26 cellular contexts compared by ENCODE assay signal in the genomic region with DNA sequence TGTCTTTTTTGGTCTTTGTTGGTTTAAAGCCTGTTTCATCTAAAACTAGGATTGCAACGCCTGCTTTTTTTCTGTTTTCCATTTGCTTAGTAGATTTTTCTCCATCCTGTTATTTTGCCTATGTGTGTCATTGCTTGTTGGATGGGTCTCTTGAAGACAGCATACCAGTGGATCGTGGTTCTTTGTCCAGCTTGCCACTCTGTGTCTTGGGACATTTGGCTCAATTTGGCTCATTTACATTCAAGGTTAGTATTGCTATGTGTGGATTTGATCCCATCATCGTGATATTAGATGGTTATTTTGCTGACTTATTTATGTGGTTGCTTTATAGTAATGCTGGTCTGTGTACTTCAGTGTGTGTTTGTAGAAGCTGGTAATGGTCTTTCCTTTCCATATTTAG. TPM values are rescaled to one million over a fixed set of nuclear protein-coding genes. Genes with fewer than 3 reads are reported as not detected.
"Had no signal": no experiment of that assay in that cellular context is flagged by ENCODE, and none has a peak within 500 bp of the region (broad histone marks: within the 10 kb centered on the region; RNA-seq: fewer than 3 reads in every experiment).

No MANE protein-coding gene starts in this region.

- H3K36me3 ChIP-seq: colonic mucosa had no signal

- FAIRE-seq: endothelial cell of umbilical vein, frontal cortex, islet of Langerhans, keratinocyte had no signal

- H3K4me3 ChIP-seq: colonic mucosa, esophagus muscularis mucosa, gastroesophageal sphincter, heart right ventricle, left lung, lower lobe of right lung, mucosa of descending colon had no signal

- DNase-seq: colonic mucosa; cortex of kidney; effector CD4-positive, alpha-beta T cell; effector memory CD4-positive, alpha-beta T cell; foreskin keratinocyte; glutamatergic neuron; head of caudate nucleus; heart right ventricle; hippocampal formation; left cardiac atrium; left lung; left ventricle myocardium superior; lower lobe of right lung; mesenchymal stem cell; mucosa of descending colon; naive B cell had no signal

- H3K27ac ChIP-seq: colonic mucosa, esophagus muscularis mucosa, foreskin keratinocyte, gastroesophageal sphincter, heart right ventricle, left lung, lower lobe of right lung had no signal

- H3K9me3 ChIP-seq: colonic mucosa had no signal

- H3K4me1 ChIP-seq: colonic mucosa, esophagus muscularis mucosa, foreskin keratinocyte, gastroesophageal sphincter, heart right ventricle, left lung, lower lobe of right lung had no signal

- ATAC-seq: foreskin keratinocyte, gastroesophageal sphincter, heart right ventricle, left cardiac atrium, left lung, left ventricle myocardium superior, lower lobe of right lung, mucosa of descending colon had no signal

RNA-seq across cellular contexts. Expression of gene ANKK1, which starts 31.4 kb away (rescaled TPM):
- total RNA-seq: dermis microvascular lymphatic vessel endothelial cell, endothelial cell of umbilical vein, fibroblast of lung, frontal cortex, heart right ventricle, lung microvascular endothelial cell, myocyte had no signal
